In the genomic region with DNA sequence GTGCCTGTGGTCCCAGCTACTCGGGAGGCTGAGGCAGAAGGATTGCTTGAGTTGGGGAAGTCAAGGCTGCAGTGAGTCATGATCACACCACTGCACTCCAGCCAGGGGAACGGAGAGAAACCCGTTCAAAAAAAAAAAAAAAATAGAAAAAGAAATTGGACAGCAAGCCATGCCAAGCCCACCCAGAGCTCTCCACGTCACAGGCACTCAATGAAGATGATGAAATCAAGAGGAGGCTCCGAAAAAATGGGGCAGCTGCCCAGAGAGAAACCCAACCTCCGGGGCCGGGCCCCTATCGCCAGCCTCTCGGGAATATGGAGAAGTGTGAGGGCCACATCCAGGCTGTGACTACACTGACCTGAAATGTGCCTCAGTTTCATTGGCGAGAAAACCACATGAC, we compare ENCODE assay signal across 12 cellular contexts. TPM values are rescaled to one million over a fixed set of nuclear protein-coding genes. Genes with fewer than 3 reads are reported as not detected.
DNase-seq lines count a peak whose midpoint lies in the region; ATAC-seq, FAIRE-seq and TF ChIP-seq lines count a peak whose summit lies in the region.
"Had no signal": no experiment of that assay in that cellular context is flagged by ENCODE, and none has a peak within 500 bp of the region (broad histone marks: within the 10 kb centered on the region; RNA-seq: fewer than 3 reads in every experiment).

No MANE protein-coding gene starts in this region.

- H3K27ac ChIP-seq in heart right ventricle (peak overlapping the region in 3 of 10 donors; percentile 13 to 76 (median 57)), skeletal muscle tissue (ENCODE audit: low read depth, low read length) (peak overlapping the region; percentile 99)

- peaks cover 7% of the 10 kb centered on the region for H3K36me3 ChIP-seq in Caco-2 (ENCODE audit: control insufficient read depth, insufficient read depth, low read length)
- peaks cover 0 to 28% (median 0%) of the 10 kb centered on the region in 9 donors for H3K36me3 ChIP-seq in heart right ventricle
- H3K36me3 ChIP-seq in skeletal muscle tissue (ENCODE audit: control insufficient read depth in 3 of 3, insufficient read depth in 3 of 3, low read length in 3 of 3) = peaks cover 38 to 50% (median 44%) of the 10 kb centered on the region in 3 donors

- H3K9me3 Mint-ChIP-seq in Caco-2 (ENCODE audit: unreplicated experiment) = no peaks in the 10 kb centered on the region
- H3K9me3 Mint-ChIP-seq in activated T-helper 17 cell treated with anti-CD3 and anti-CD28 coated beads, Interleukin-2, amount 50 U/mL, for 72 hours = no peaks in the 10 kb centered on the region
- H3K9me3 Mint-ChIP-seq: endodermal cell had no signal

- DNase-seq in Caco-2 (no peak), heart right ventricle (peak; percentile 36 to 63), GM12892 (ENCODE audit: insufficient read length) (no peak), T-helper 2 cell (no peak), NCI-H146 (lab: John Stamatoyannopoulos, UW) (no peak), dermis blood vessel endothelial cell (no peak)
- DNase-seq: activated effector memory CD4-positive, alpha-beta T cell treated with anti-CD3 and anti-CD28 coated beads, Interleukin-2, amount 50 U/mL, for 16 hours; DMS153; endodermal cell; stimulated activated naive CD4-positive, alpha-beta T cell had no signal

- no peak for ATAC-seq in activated T-helper 17 cell treated with anti-CD3 and anti-CD28 coated beads, Interleukin-2, amount 50 U/mL, for 72 hours (replicated peaks)
- peak in 3 of 8 donors; percentile 0 to 36 (median 17) for ATAC-seq in heart right ventricle

- no peak for FAIRE-seq in GM12892 (lab: Jason Lieb, UNC)

- POLR2A ChIA-PET in Caco-2 (lab: Charles Lee) = no interaction called here

- peaks cover 24% of the 10 kb centered on the region for H3K4me1 ChIP-seq in Caco-2
- peaks cover 0 to 47% (median 26%) of the 10 kb centered on the region in 9 donors for H3K4me1 ChIP-seq in heart right ventricle
- peaks cover 78 to 92% (median 90%) of the 10 kb centered on the region in 3 donors for H3K4me1 ChIP-seq in skeletal muscle tissue (ENCODE audit: control insufficient read depth in 3 of 3, insufficient read depth in 3 of 3, low read length in 3 of 3)

- TF ChIP-seq POLR2A in GM12892 (IDR thresholded peaks at IDR 0.05; ENCODE audit: low read depth, low read length) = no peak

- no TSS peak for BruUV-seq in Caco-2 (replicated peaks; lab: Mats Ljungman, UMichigan)

- H3K4me1 Mint-ChIP-seq in Caco-2 (ENCODE audit: low read depth, unreplicated experiment) = peaks cover 6% of the 10 kb centered on the region
- peaks cover 15% of the 10 kb centered on the region for H3K4me1 Mint-ChIP-seq in activated T-helper 17 cell treated with anti-CD3 and anti-CD28 coated beads, Interleukin-2, amount 50 U/mL, for 72 hours

- intact Hi-C loops in Caco-2 (cut with micrococcal nuclease; ENCODE audit: unreplicated experiment) (loop anchor here (5.0 kb wide), 1 partner anchor 90 kb away; no protein-coding TSS in a partner anchor), heart right ventricle (cut with DNase I) (loop anchor here in 4 of 10 donors (5.0 to 10.0 kb wide), 3 partner anchors 40 to 228 kb away; a partner anchor contains a TSS)

- H3K27ac Mint-ChIP-seq in Caco-2 (ENCODE audit: unreplicated experiment) = peak overlapping the region; percentile 42
- H3K27ac Mint-ChIP-seq in activated T-helper 17 cell treated with anti-CD3 and anti-CD28 coated beads, Interleukin-2, amount 50 U/mL, for 72 hours = peak overlapping the region; percentile 73

- H3K9me3 ChIP-seq in Caco-2 = no peaks in the 10 kb centered on the region
- H3K9me3 ChIP-seq in heart right ventricle = no peaks in the 10 kb centered on the region
- no peaks in the 10 kb centered on the region for H3K9me3 ChIP-seq in skeletal muscle tissue (ENCODE audit: control insufficient read depth in 3 of 3, low read length in 3 of 3)

- peak overlapping the region; percentile 33 to 88 (median 55) for H3K9ac ChIP-seq in skeletal muscle tissue (ENCODE audit: low read depth in 1 of 3, low read length in 3 of 3)

- H3K36me3 Mint-ChIP-seq in Caco-2 (ENCODE audit: insufficient read depth, unreplicated experiment) = peaks cover 64% of the 10 kb centered on the region
- peaks cover 61% of the 10 kb centered on the region for H3K36me3 Mint-ChIP-seq in activated T-helper 17 cell treated with anti-CD3 and anti-CD28 coated beads, Interleukin-2, amount 50 U/mL, for 72 hours (ENCODE audit: low read depth)

- CTCF ChIA-PET in Caco-2 (lab: Charles Lee) = no interaction called here

- H3K27me3 Mint-ChIP-seq in Caco-2 (ENCODE audit: insufficient read depth, unreplicated experiment) = no peaks in the 10 kb centered on the region
- no peaks in the 10 kb centered on the region for H3K27me3 Mint-ChIP-seq in activated T-helper 17 cell treated with anti-CD3 and anti-CD28 coated beads, Interleukin-2, amount 50 U/mL, for 72 hours

- WGBS in heart right ventricle, 2 donors = 80 to 81% methylated on average over 10 of the region's 10 CpGs

- TF ChIP-seq CTCF in Caco-2 (IDR thresholded peaks at IDR 0.05; ENCODE audit: insufficient read depth in 1 of 2, low read depth in 1 of 2, low read length in 1 of 2, severe bottlenecking in 1 of 2, unreplicated experiment in 1 of 2) (no peak), heart right ventricle (IDR thresholded peaks at IDR 0.05) (no peak)

- H3K27me3 ChIP-seq in Caco-2 (replicated peaks; ENCODE audit: control insufficient read depth, insufficient read depth, low read length) = no peaks in the 10 kb centered on the region
- no peaks in the 10 kb centered on the region for H3K27me3 ChIP-seq in heart right ventricle
- H3K27me3 ChIP-seq in skeletal muscle tissue (ENCODE audit: control insufficient read depth in 3 of 3, insufficient read depth in 3 of 3, low read length in 3 of 3) = no peaks in the 10 kb centered on the region

- no peak overlapping the region for H3K4me3 Mint-ChIP-seq in Caco-2 (ENCODE audit: unreplicated experiment)
- H3K4me3 Mint-ChIP-seq in activated T-helper 17 cell treated with anti-CD3 and anti-CD28 coated beads, Interleukin-2, amount 50 U/mL, for 72 hours = no peak overlapping the region
- H3K4me3 Mint-ChIP-seq: endodermal cell had no signal

- H3K4me3 ChIP-seq in Caco-2 (ENCODE audit: low read depth, low read length) (no peak overlapping the region), heart right ventricle (no peak overlapping the region), skeletal muscle tissue (ENCODE audit: low read length in 3 of 3) (no peak overlapping the region)

RNA-seq across cellular contexts. Expression of a gene that starts 40.0 kb away (rescaled TPM):
- total RNA-seq in Caco-2 (2022) = 198 and 205 TPM in 2 replicates
- total RNA-seq in activated T-helper 17 cell treated with anti-CD3 and anti-CD28 coated beads, Interleukin-2, amount 50 U/mL, for 72 hours = 100 to 1,000 TPM in 1 of 2 donors, 10 to 100 TPM in 1; 84.0 to 110 TPM
- total RNA-seq in heart right ventricle = 10 to 100 TPM; 11.9 to 21.7 (median 16.5) TPM
- 10 to 100 TPM in 1 of 2 donors, 1 to 10 TPM in 1; 8.4 to 10.9 TPM for polyA plus RNA-seq in heart right ventricle
- 597 TPM for total RNA-seq in skeletal muscle tissue
- polyA plus RNA-seq in GM12892 (2012; ENCODE audit: missing spikeins) = 7.0 TPM
- total RNA-seq in dermis blood vessel endothelial cell = 34.4 and 49.0 TPM in 2 replicates

Comparison
In these comparisons a context has a peak if more than half of its experiments do, and no peak if none do; other contexts are left out.
1. DNase-seq: peak in heart right ventricle (2 of 2); none in Caco-2 (0 of 2), GM12892 (single experiment), T-helper 2 cell (0 of 5), NCI-H146 (single experiment) and dermis blood vessel endothelial cell (single experiment).